Comparison of ENCODE assay signal across 9 cellular contexts in genomic region chr1:23977187-23977853, GRCh38. TPM values are rescaled to one million over a fixed set of nuclear protein-coding genes. Genes with fewer than 3 reads are reported as not detected.
DNase-seq lines count a peak whose midpoint lies in the region; ATAC-seq, FAIRE-seq and TF ChIP-seq lines count a peak whose summit lies in the region.
"Had no signal": no experiment of that assay in that cellular context is flagged by ENCODE, and none has a peak within 500 bp of the region (broad histone marks: within the 10 kb centered on the region; RNA-seq: fewer than 3 reads in every experiment).

No MANE protein-coding gene starts in this region.

- H3K4me1 ChIP-seq in SK-N-SH (ENCODE audit: control insufficient read depth in 1 of 2, insufficient read depth in 2 of 2, low read depth in 1 of 2, low read length in 1 of 2), result peaks cover 14 to 15% of the 10 kb centered on the region in 2 experiments; a peak in 3 of 4 replicates

- H3K4me3 ChIP-seq in SK-N-SH (ENCODE audit: low read depth in 2 of 2, low read length in 1 of 2) (peak overlapping the region in 1 of 2 experiments; percentile 74; a peak in 1 of 4 replicates), fibroblast of villous mesenchyme (ENCODE audit: low read depth, low read length) (peak overlapping the region; percentile 10)

- ATAC-seq in SK-N-SH treated with all-trans-retinoic acid at 6 μM for 48 hours (no peak), T-helper 17 cell (no peak), GM21526 (IDR thresholded peaks at IDR 0.05; ENCODE audit: low FRiP score, unreplicated experiment) (no peak), GM21619 (IDR thresholded peaks at IDR 0.05; ENCODE audit: unreplicated experiment) (no peak)
- ATAC-seq in stimulated activated naive B cell treated with anti-CD40 and anti-IgM and Interleukin-4, amounts not matched to agents 10 μg/mL and 1 μg/mL and 100 μg/mL, for 72 hours (replicated peaks), result no peak

- H3K27me3 ChIP-seq in SK-N-SH (ENCODE audit: insufficient read depth), result no peaks in the 10 kb centered on the region

- H3K9ac ChIP-seq in SK-N-SH, result peak overlapping the region; percentile 7; the same call in 1 of the 2 replicates

- peak overlapping the region; percentile 81 for H3K4me2 ChIP-seq in SK-N-SH

- TF ChIP-seq CTCF in SK-N-SH (IDR thresholded peaks at IDR 0.05) (no peak), fibroblast of villous mesenchyme (IDR thresholded peaks at IDR 0.05; ENCODE audit: insufficient read depth, low read depth, low read length) (no peak)

- peaks cover 69% of the 10 kb centered on the region for H4K20me1 ChIP-seq in SK-N-SH (ENCODE audit: insufficient read depth)

- 85% methylated on average over 4 of the region's 4 CpGs for WGBS in SK-N-SH (ENCODE audit: low lambda C conversion rate)

- FAIRE-seq in H54 (lab: Jason Lieb, UNC), result no peak

- H3K79me2 ChIP-seq in SK-N-SH (ENCODE audit: insufficient read depth), result peaks cover 78% of the 10 kb centered on the region

- no peak overlapping the region for H2AFZ ChIP-seq in SK-N-SH (ENCODE audit: low read depth)

- H3K9me2 ChIP-seq in SK-N-SH, result no peaks in the 10 kb centered on the region

- no peak for DNase-seq in SK-N-SH
- no peak for DNase-seq in T-helper 17 cell
- DNase-seq in fibroblast of villous mesenchyme (ENCODE audit: low read depth), result no peak
- DNase-seq in stimulated activated naive B cell treated with anti-CD40 and anti-IgM and Interleukin-4, amounts not matched to agents 10 μg/mL and 1 μg/mL and 100 μg/mL, for 72 hours, result no peak
- no peak for DNase-seq in H54 (ENCODE audit: insufficient read length, low spot score)

- POLR2A ChIA-PET in SK-N-SH (lab: Yijun Ruan, JAX), result no interaction called here

- TF ChIP-seq POLR2A in H54 (IDR thresholded peaks at IDR 0.05; ENCODE audit: low read depth, low read length), result no peak

- H3F3A ChIP-seq in SK-N-SH (replicated peaks; ENCODE audit: insufficient read depth), result peaks cover 13% of the 10 kb centered on the region

- CTCF ChIA-PET in SK-N-SH (lab: Yijun Ruan, JAX), result interaction anchor here (1.3 kb wide), 1 partner anchor 173 kb away, joined by 3 read pairs; no protein-coding TSS in a partner anchor

- peak overlapping the region; percentile 95 for H3K27ac Mint-ChIP-seq in T-helper 17 cell
- peak overlapping the region; percentile 74 for H3K27ac Mint-ChIP-seq in stimulated activated naive B cell treated with anti-CD40 and anti-IgM and Interleukin-4, amounts not matched to agents 10 μg/mL and 1 μg/mL and 100 μg/mL, for 72 hours
- H3K27ac Mint-ChIP-seq: dendritic cell treated with granulocyte-macrophage colony-stimulating factor and Interleukin-4, amounts not matched to agents 40 ng/mL and 50 ng/mL, for 4 days had no signal

- H3K36me3 ChIP-seq in SK-N-SH (replicated peaks in 1 of 2; ENCODE audit: control insufficient read depth in 1 of 2, insufficient read depth in 2 of 2, low read length in 1 of 2), result peaks cover 33 to 58% of the 10 kb centered on the region in 2 experiments

- peaks cover 49% of the 10 kb centered on the region for H3K4me1 Mint-ChIP-seq in T-helper 17 cell
- H3K4me1 Mint-ChIP-seq in stimulated activated naive B cell treated with anti-CD40 and anti-IgM and Interleukin-4, amounts not matched to agents 10 μg/mL and 1 μg/mL and 100 μg/mL, for 72 hours, result peaks cover 29 to 45% of the 10 kb centered on the region in 2 donors

- H3K27me3 Mint-ChIP-seq in T-helper 17 cell, result no peaks in the 10 kb centered on the region
- H3K27me3 Mint-ChIP-seq in stimulated activated naive B cell treated with anti-CD40 and anti-IgM and Interleukin-4, amounts not matched to agents 10 μg/mL and 1 μg/mL and 100 μg/mL, for 72 hours, result no peaks in the 10 kb centered on the region
- H3K27me3 Mint-ChIP-seq: dendritic cell treated with granulocyte-macrophage colony-stimulating factor and Interleukin-4, amounts not matched to agents 40 ng/mL and 50 ng/mL, for 4 days had no signal

- H3K4me3 Mint-ChIP-seq in T-helper 17 cell, result peak overlapping the region; percentile 82
- H3K4me3 Mint-ChIP-seq in stimulated activated naive B cell treated with anti-CD40 and anti-IgM and Interleukin-4, amounts not matched to agents 10 μg/mL and 1 μg/mL and 100 μg/mL, for 72 hours, result peak overlapping the region; percentile 39 to 43
- H3K4me3 Mint-ChIP-seq: dendritic cell treated with granulocyte-macrophage colony-stimulating factor and Interleukin-4, amounts not matched to agents 40 ng/mL and 50 ng/mL, for 4 days had no signal

- H3K36me3 Mint-ChIP-seq in T-helper 17 cell (ENCODE audit: low read depth), result peaks cover 6% of the 10 kb centered on the region
- H3K36me3 Mint-ChIP-seq in stimulated activated naive B cell treated with anti-CD40 and anti-IgM and Interleukin-4, amounts not matched to agents 10 μg/mL and 1 μg/mL and 100 μg/mL, for 72 hours, result peaks cover 32 to 42% of the 10 kb centered on the region in 2 donors

- H3K9me3 ChIP-seq in SK-N-SH (no peaks in the 10 kb centered on the region; the same call in 1 of the 2 replicates), T-helper 17 cell (ENCODE audit: control insufficient read depth, low read length, poor library complexity, severe bottlenecking) (no peaks in the 10 kb centered on the region)

- TF ChIP-seq RAD21 in SK-N-SH (IDR thresholded peaks at IDR 0.05; ENCODE audit: low read length), result no peak

- no peak overlapping the region for H3K27ac ChIP-seq in SK-N-SH (ENCODE audit: low read depth in 2 of 2, low read length in 1 of 2)

- H3K9me3 Mint-ChIP-seq in stimulated activated naive B cell treated with anti-CD40 and anti-IgM and Interleukin-4, amounts not matched to agents 10 μg/mL and 1 μg/mL and 100 μg/mL, for 72 hours, result no peaks in the 10 kb centered on the region
- H3K9me3 Mint-ChIP-seq: dendritic cell treated with granulocyte-macrophage colony-stimulating factor and Interleukin-4, amounts not matched to agents 40 ng/mL and 50 ng/mL, for 4 days had no signal

- TF ChIP-seq EP300 in SK-N-SH (IDR thresholded peaks at IDR 0.05; ENCODE audit: borderline replicate concordance in 1 of 2, low read depth in 1 of 2, low read length in 1 of 2), result no peak

TF ChIP-seq in SK-N-SH, 30 proteins besides CTCF, POLR2A, EP300 and RAD21 (continues in another document):
- no peak for TF ChIP-seq NRF1 (IDR thresholded peaks at IDR 0.05; ENCODE audit: low read depth, low read length)
- no peak for TF ChIP-seq IRF3 (IDR thresholded peaks at IDR 0.05; ENCODE audit: low read depth, low read length)
- no peak for TF ChIP-seq SMC3 (IDR thresholded peaks at IDR 0.05; ENCODE audit: low read depth, low read length)
- no peak for TF ChIP-seq TCF12 (IDR thresholded peaks at IDR 0.05)
- no peak for TF ChIP-seq RXRA (IDR thresholded peaks at IDR 0.05; ENCODE audit: borderline replicate concordance, low read depth)
- TF ChIP-seq FOXM1 (IDR thresholded peaks at IDR 0.05; ENCODE audit: low read depth), result no peak
- TF ChIP-seq YY1 (IDR thresholded peaks at IDR 0.05; ENCODE audit: low read depth), result no peak

TF ChIP-seq in SK-N-SH treated with all-trans-retinoic acid at 6 μM for 48 hours, 23 proteins besides CTCF, POLR2A, EP300 and RAD21:
- TF ChIP-seq ZC3H10 (CRISPR knock-in tag; IDR thresholded peaks at IDR 0.05), result no peak
- no peak for TF ChIP-seq ZFP30 (CRISPR knock-in tag; IDR thresholded peaks at IDR 0.05)
- no peak for TF ChIP-seq ESRRG (CRISPR knock-in tag; IDR thresholded peaks at IDR 0.05)
- no peak for TF ChIP-seq PPARA (CRISPR knock-in tag; IDR thresholded peaks at IDR 0.05; ENCODE audit: borderline replicate concordance)
- TF ChIP-seq ZFP3 (CRISPR knock-in tag; IDR thresholded peaks at IDR 0.05), result no peak
- TF ChIP-seq ZNF70 (CRISPR knock-in tag; IDR thresholded peaks at IDR 0.05), result no peak
- no peak for TF ChIP-seq TCF4 (CRISPR knock-in tag; IDR thresholded peaks at IDR 0.05; ENCODE audit: borderline replicate concordance)
- TF ChIP-seq BACH2 (CRISPR knock-in tag; IDR thresholded peaks at IDR 0.05; ENCODE audit: borderline replicate concordance), result no peak
- TF ChIP-seq ISL1 (CRISPR knock-in tag; IDR thresholded peaks at IDR 0.05), result no peak
- no peak for TF ChIP-seq POU6F1 (CRISPR knock-in tag; IDR thresholded peaks at IDR 0.05; ENCODE audit: borderline replicate concordance, low read depth)
TF ChIP-seq in SK-N-SH treated with all-trans-retinoic acid at 6 μM for 48 hours: peak in this region for 0.

RNA-seq across cellular contexts. Expression of gene SRSF10, which starts 2.8 kb away (rescaled TPM):
- 79.8 and 81.8 TPM in 2 replicates for polyA plus RNA-seq in SK-N-SH (2012; rRNA removed)
- polyA plus RNA-seq in SK-N-SH (2012; cell fraction: cytosol; rRNA removed), result 74.3 and 75.6 TPM in 2 replicates
- polyA plus RNA-seq in SK-N-SH (2012; cell fraction: nucleus; rRNA removed), result 110 and 164 TPM in 2 replicates
- 100 to 1,000 TPM; 232 to 239 TPM for total RNA-seq in T-helper 17 cell
- 83.8 and 117 TPM in 2 replicates for total RNA-seq in fibroblast of villous mesenchyme

RNA-seq across cellular contexts. Expression of gene PNRC2, which starts 17.7 kb away (rescaled TPM):
- 43.8 and 55.2 TPM in 2 replicates for polyA plus RNA-seq in SK-N-SH (2012; rRNA removed)
- 54.6 and 58.1 TPM in 2 replicates for polyA plus RNA-seq in SK-N-SH (2012; cell fraction: cytosol; rRNA removed)
- polyA plus RNA-seq in SK-N-SH (2012; cell fraction: nucleus; rRNA removed), result 46.8 and 46.9 TPM in 2 replicates
- 100 to 1,000 TPM; 121 to 149 TPM for total RNA-seq in T-helper 17 cell
- total RNA-seq in fibroblast of villous mesenchyme, result 60.9 and 108 TPM in 2 replicates
